3 cellular contexts compared by ENCODE assay signal in genomic region chr4:4216261-4216660, GRCh38.
TF ChIP-seq lines count a peak whose summit lies in the region.

No MANE protein-coding gene starts in this region.

TF ChIP-seq in GM23338, 12 proteins besides CTCF, POLR2A, EP300 and RAD21 (continues in another document):
- TF ChIP-seq ZNF331 (CRISPR knock-in tag; IDR thresholded peaks at IDR 0.05; ENCODE audit: low read depth) = no peak
- TF ChIP-seq JUNB (IDR thresholded peaks at IDR 0.05; ENCODE audit: unreplicated experiment) = no peak
- TF ChIP-seq NANOG (IDR thresholded peaks at IDR 0.05; ENCODE audit: borderline replicate concordance) = no peak
- TF ChIP-seq CREB1 (CRISPR knock-in tag; IDR thresholded peaks at IDR 0.05; ENCODE audit: low read depth) = no peak
- TF ChIP-seq ZNF114 (CRISPR knock-in tag; IDR thresholded peaks at IDR 0.05) = no peak
- TF ChIP-seq ETS1 (IDR thresholded peaks at IDR 0.05) = no peak

TF ChIP-seq in IMR-90, 13 proteins besides CTCF, POLR2A, EP300 and RAD21:
- TF ChIP-seq ELK1 (IDR thresholded peaks at IDR 0.05; ENCODE audit: borderline replicate concordance, low read depth, low read length) (no peak), MXI1 (IDR thresholded peaks at IDR 0.05; ENCODE audit: borderline replicate concordance, low read depth, low read length) (no peak), MAZ (IDR thresholded peaks at IDR 0.05; ENCODE audit: borderline replicate concordance, low read depth, low read length) (no peak), RCOR1 (IDR thresholded peaks at IDR 0.05; ENCODE audit: insufficient replicate concordance, low read length) (no peak), CEBPB (IDR thresholded peaks at IDR 0.05; ENCODE audit: low read depth, low read length) (no peak), FOS (IDR thresholded peaks at IDR 0.05; ENCODE audit: low read depth, low read length) (no peak), MAFK (IDR thresholded peaks at IDR 0.05; ENCODE audit: low read depth, low read length) (no peak), SMC3 (IDR thresholded peaks at IDR 0.05; ENCODE audit: low read depth, low read length) (no peak), RFX5 (IDR thresholded peaks at IDR 0.05; ENCODE audit: low read depth, low read length) (no peak), BHLHE40 (IDR thresholded peaks at IDR 0.05; ENCODE audit: low read depth, low read length) (no peak), USF2 (IDR thresholded peaks at IDR 0.05; ENCODE audit: low read depth, low read length) (no peak), NFE2L2 (IDR thresholded peaks at IDR 0.05; ENCODE audit: low read depth, low read length) (no peak), CHD1 (IDR thresholded peaks at IDR 0.05; ENCODE audit: low read depth, low read length) (no peak)
TF ChIP-seq in IMR-90: peak in this region for 0.

TF ChIP-seq in H1, 55 proteins besides CTCF, POLR2A, EP300 and RAD21:
- TF ChIP-seq RXRA (IDR thresholded peaks at IDR 0.05; ENCODE audit: insufficient read depth, low read depth, low read length) = no peak
- TF ChIP-seq EZH2 (IDR thresholded peaks at IDR 0.05; ENCODE audit: low read depth, low read length, severe bottlenecking) = no peak
- no peak for TF ChIP-seq JUND (IDR thresholded peaks at IDR 0.05; ENCODE audit: low read length)
- no peak for TF ChIP-seq FOSL1 (IDR thresholded peaks at IDR 0.05; ENCODE audit: insufficient read depth, low read depth, low read length)
- TF ChIP-seq EGR1 (IDR thresholded peaks at IDR 0.05; ENCODE audit: borderline replicate concordance, low read depth, low read length) = no peak
- TF ChIP-seq CHD1 (IDR thresholded peaks at IDR 0.05; ENCODE audit: low read depth, low read length) = no peak
- no peak for TF ChIP-seq ASH2L (IDR thresholded peaks at IDR 0.05; ENCODE audit: low read length)
- TF ChIP-seq TBP (IDR thresholded peaks at IDR 0.05; ENCODE audit: low read depth, low read length) = no peak
- no peak for TF ChIP-seq SIX5 (IDR thresholded peaks at IDR 0.05; ENCODE audit: low read depth, low read length)
- TF ChIP-seq NANOG (IDR thresholded peaks at IDR 0.05; ENCODE audit: insufficient read depth, low read depth, low read length, poor library complexity, severe bottlenecking) = no peak
- TF ChIP-seq RFX5 (IDR thresholded peaks at IDR 0.05; ENCODE audit: borderline replicate concordance, low read depth, low read length) = no peak
- TF ChIP-seq BRCA1 (IDR thresholded peaks at IDR 0.05; ENCODE audit: low read depth, low read length) = no peak
- no peak for TF ChIP-seq CTBP2 (IDR thresholded peaks at IDR 0.05; ENCODE audit: borderline replicate concordance, insufficient read depth, insufficient read length, low read length)
- no peak for TF ChIP-seq ZNF274 (IDR thresholded peaks at IDR 0.05; ENCODE audit: borderline replicate concordance, extremely low read depth, low read length)
- TF ChIP-seq TAF1 (IDR thresholded peaks at IDR 0.05; ENCODE audit: low read depth, low read length) = no peak
- no peak for TF ChIP-seq PHF8 (conservative IDR thresholded peaks at IDR 0.05; ENCODE audit: low read depth, low read length)
- TF ChIP-seq RBBP5 (IDR thresholded peaks at IDR 0.05; ENCODE audit: borderline replicate concordance, low read depth, low read length) = no peak
- no peak for TF ChIP-seq GTF2F1 (IDR thresholded peaks at IDR 0.05; ENCODE audit: borderline replicate concordance, low read depth, low read length)
